24 cellular contexts compared by ENCODE assay signal in the genomic region with DNA sequence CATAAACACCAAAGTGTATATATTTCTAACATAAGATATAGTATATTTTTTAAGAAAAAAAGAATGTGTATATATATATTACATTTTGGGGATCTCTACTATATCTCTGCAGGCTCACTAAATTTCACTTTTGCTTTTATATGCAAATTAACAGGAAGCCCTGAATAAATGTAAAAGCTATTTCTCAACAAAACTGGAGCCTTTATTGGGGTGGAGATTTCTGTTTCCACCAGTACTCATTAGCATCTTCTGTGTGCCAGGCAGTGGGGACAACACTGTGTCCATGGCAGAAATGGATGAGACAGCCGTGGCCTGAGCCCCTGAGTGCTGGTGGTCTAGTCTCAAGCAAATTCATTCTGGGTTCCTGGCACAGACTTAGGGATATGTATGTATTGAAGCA. TPM values are rescaled to one million over a fixed set of nuclear protein-coding genes. Genes with fewer than 3 reads are reported as not detected.
DNase-seq lines count a peak whose midpoint lies in the region; ATAC-seq and TF ChIP-seq lines count a peak whose summit lies in the region.
"Had no signal": no experiment of that assay in that cellular context is flagged by ENCODE, and none has a peak within 500 bp of the region (broad histone marks: within the 10 kb centered on the region; RNA-seq: fewer than 3 reads in every experiment).

No MANE protein-coding gene starts in this region.

- H3K27ac Mint-ChIP-seq in effector memory CD8-positive, alpha-beta T cell: no peak overlapping the region
- no peak overlapping the region for H3K27ac Mint-ChIP-seq in progenitor cell of endocrine pancreas

- peaks cover 0 to 7% of the 10 kb centered on the region in 2 donors for H3K4me1 Mint-ChIP-seq in effector memory CD8-positive, alpha-beta T cell (ENCODE audit: low read depth in 2 of 2)
- no peaks in the 10 kb centered on the region for H3K4me1 Mint-ChIP-seq in progenitor cell of endocrine pancreas (ENCODE audit: low read depth)
- H3K4me1 Mint-ChIP-seq: activated T-helper 17 cell treated with anti-CD3 and anti-CD28 coated beads, Interleukin-2, amount 50 U/mL, for 72 hours had no signal

- TF ChIP-seq CTCF in progenitor cell of endocrine pancreas (IDR thresholded peaks at IDR 0.05; ENCODE audit: unreplicated experiment): no peak

- peak overlapping the region in 1 of 2 donors; percentile 29 for H3K4me3 Mint-ChIP-seq in effector memory CD8-positive, alpha-beta T cell
- no peak overlapping the region for H3K4me3 Mint-ChIP-seq in progenitor cell of endocrine pancreas (ENCODE audit: low read depth)
- H3K4me3 Mint-ChIP-seq: activated T-helper 17 cell treated with anti-CD3 and anti-CD28 coated beads, Interleukin-2, amount 50 U/mL, for 72 hours had no signal

- H3K27me3 Mint-ChIP-seq in effector memory CD8-positive, alpha-beta T cell: peaks cover 21 to 33% of the 10 kb centered on the region in 2 donors
- peaks cover 8% of the 10 kb centered on the region for H3K27me3 Mint-ChIP-seq in progenitor cell of endocrine pancreas

- peak; percentile 31 for ATAC-seq in GM19468 (IDR thresholded peaks at IDR 0.05; ENCODE audit: extremely low read depth, unreplicated experiment)
- peak; percentile 58 for ATAC-seq in HG02981 (IDR thresholded peaks at IDR 0.05; ENCODE audit: unreplicated experiment)
- ATAC-seq in effector memory CD8-positive, alpha-beta T cell (replicated peaks): peak; percentile 26
- ATAC-seq: activated T-helper 17 cell treated with anti-CD3 and anti-CD28 coated beads, Interleukin-2, amount 50 U/mL, for 72 hours; gastrocnemius medialis; HCT116; left colon; mucosa of descending colon; Right ventricle myocardium inferior had no signal

- H3K36me3 Mint-ChIP-seq in effector memory CD8-positive, alpha-beta T cell (ENCODE audit: insufficient read depth): peaks cover 3% of the 10 kb centered on the region
- no peaks in the 10 kb centered on the region for H3K36me3 Mint-ChIP-seq in progenitor cell of endocrine pancreas (ENCODE audit: insufficient read depth)

- DNase-seq in NOMO-1 treated with DMSO at 0.1 percent for 48 hours (lab: John Stamatoyannopoulos, UW; ENCODE audit: unreplicated experiment): peak; percentile 10
- no peak for DNase-seq in NOMO-1 treated with dmso at 0.1 percent for 144 hours (lab: John Stamatoyannopoulos, UW; ENCODE audit: unreplicated experiment)
- no peak for DNase-seq in effector memory CD8-positive, alpha-beta T cell
- no peak for DNase-seq in progenitor cell of endocrine pancreas (ENCODE audit: low spot score, unreplicated experiment)
- DNase-seq in GM19240 (ENCODE audit: insufficient read length, low spot score): no peak
- DNase-seq in AG08396 (ENCODE audit: low spot score): no peak
- DNase-seq: 8988T; DMS53; gastrocnemius medialis; left colon; mucosa of descending colon; stimulated activated naive CD4-positive, alpha-beta T cell; T-helper 1 cell; WERI-Rb-1 had no signal

- H3K9me3 Mint-ChIP-seq in effector memory CD8-positive, alpha-beta T cell: no peaks in the 10 kb centered on the region
- no peaks in the 10 kb centered on the region for H3K9me3 Mint-ChIP-seq in progenitor cell of endocrine pancreas (ENCODE audit: low read depth)
- H3K9me3 Mint-ChIP-seq: activated T-helper 17 cell treated with anti-CD3 and anti-CD28 coated beads, Interleukin-2, amount 50 U/mL, for 72 hours had no signal

RNA-seq across cellular contexts. Expression of a gene that starts 41.3 kb away (rescaled TPM):
- total RNA-seq in progenitor cell of endocrine pancreas: not detected in 2 replicates
- total RNA-seq: activated CD8-positive, alpha-beta memory T cell treated with anti-CD3 and anti-CD28 coated beads for 36 hours; activated T-helper 17 cell treated with anti-CD3 and anti-CD28 coated beads, Interleukin-2, amount 50 U/mL, for 72 hours; bronchial epithelial cell; dermis microvascular lymphatic vessel endothelial cell; epithelial cell of proximal tubule; gastrocnemius medialis; left colon; mucosa of descending colon; Right ventricle myocardium inferior; tibial nerve had no signal
